Comparison of ENCODE assay signal across 27 cellular contexts in genomic region chr1:109786107-109786470, GRCh38. TPM values are rescaled to one million over a fixed set of nuclear protein-coding genes. Genes with fewer than 3 reads are reported as not detected.
A peak's percentile ranks its signal among the peaks of the same experiment; 100 is the strongest.
DNase-seq lines count a peak whose midpoint lies in the region; ATAC-seq and TF ChIP-seq lines count a peak whose summit lies in the region.
"Had no signal": no experiment of that assay in that cellular context is flagged by ENCODE, and none has a peak within 500 bp of the region (broad histone marks: within the 10 kb centered on the region; RNA-seq: fewer than 3 reads in every experiment).

No MANE protein-coding gene starts in this region.

- no peak overlapping the region for H3K4me3 Mint-ChIP-seq in activated CD4-positive, alpha-beta T cell treated with anti-CD3 and anti-CD28 coated beads, Interleukin-2, amount 10 ng/mL, durations not matched to agents 7 days and 5 days
- H3K4me3 Mint-ChIP-seq in activated T-helper 17 cell treated with anti-CD3 and anti-CD28 coated beads, Interleukin-2, amount 50 U/mL, for 72 hours: no peak overlapping the region
- H3K4me3 Mint-ChIP-seq: activated CD8-positive, alpha-beta memory T cell treated with anti-CD3 and anti-CD28 coated beads, Interleukin-2, amount 10 ng/mL, durations not matched to agents 7 days and 5 days; activated T-cell treated with anti-CD3 and anti-CD28 coated beads, Interleukin-2, amount 50 U/mL, for 72 hours; immature natural killer cell; neural crest cell; stimulated activated naive CD8-positive, alpha-beta T cell treated with anti-CD3 and anti-CD28 coated beads, Interleukin-15, amount 100 ng/mL, for 72 hours; T-helper 1 cell treated with Interleukin-12 subunit alpha and Interleukin-12 subunit beta and Interleukin-4 antibody, amounts not matched to agents 30 μg/mL and 1 μg/mL, for 36 hours had no signal

- no peak overlapping the region for H2AFZ ChIP-seq in PC-9

- peaks cover 41% of the 10 kb centered on the region for H3K4me1 Mint-ChIP-seq in activated CD4-positive, alpha-beta T cell treated with anti-CD3 and anti-CD28 coated beads, Interleukin-2, amount 10 ng/mL, durations not matched to agents 7 days and 5 days
- H3K4me1 Mint-ChIP-seq in activated T-helper 17 cell treated with anti-CD3 and anti-CD28 coated beads, Interleukin-2, amount 50 U/mL, for 72 hours: peaks cover 13% of the 10 kb centered on the region

- intact Hi-C loops in PC-9 (cut with micrococcal nuclease; ENCODE audit: unreplicated experiment): no loop called here
- intact Hi-C loops in lower lobe of right lung (cut with DNase I): no loop called here
- intact Hi-C loops in transverse colon (cut with DNase I; ENCODE audit: low total_unique reads): no loop called here

- 69 to 80% methylated on average over 2 to 5 of the region's 5 CpGs for WGBS in transverse colon (ENCODE audit: low coverage in 1 of 2), 2 donors

- H3K27me3 ChIP-seq in PC-9 (ENCODE audit: insufficient read depth, low read depth): no peaks in the 10 kb centered on the region
- H3K27me3 ChIP-seq in lower lobe of right lung (ENCODE audit: low read depth): no peaks in the 10 kb centered on the region
- no peaks in the 10 kb centered on the region for H3K27me3 ChIP-seq in transverse colon
- H3K27me3 ChIP-seq: adrenal gland, brain microvascular endothelial cell, left lung had no signal

- 0 out of 2 replicates have a peak, but pooled peaks cover 10% of the 10 kb centered on the region for H3K79me2 ChIP-seq in PC-9 (ENCODE audit: low read depth)

- CTCF ChIA-PET in PC-9 (lab: Charles Lee): interaction anchor here (0.7 to 2.0 kb wide), 3 partner anchors 9 to 272 kb away, joined by 3 to 7 read pairs (median 6); partner anchors contain the start of gene AHCYL1
- CTCF ChIA-PET in activated CD4-positive, alpha-beta T cell treated with anti-CD3 and anti-CD28 coated beads, Interleukin-2, amount 10 ng/mL, durations not matched to agents 7 days and 5 days (lab: Charles Lee): interaction anchor here (1.0 to 25.5 kb wide), 6 partner anchors 11 to 197 kb away, joined by 3 to 475 read pairs (median 4); partner anchors contain the start of genes AHCYL1 and GSTM4

- H3K36me3 ChIP-seq in PC-9 (ENCODE audit: low read depth) (no peaks in the 10 kb centered on the region), lower lobe of right lung (no peaks in the 10 kb centered on the region), transverse colon (no peaks in the 10 kb centered on the region)
- H3K36me3 ChIP-seq: adrenal gland, brain microvascular endothelial cell, left lung had no signal

- peaks cover 5% of the 10 kb centered on the region for H3K36me3 Mint-ChIP-seq in activated CD4-positive, alpha-beta T cell treated with anti-CD3 and anti-CD28 coated beads, Interleukin-2, amount 10 ng/mL, durations not matched to agents 7 days and 5 days (ENCODE audit: low read depth)
- H3K36me3 Mint-ChIP-seq in activated T-helper 17 cell treated with anti-CD3 and anti-CD28 coated beads, Interleukin-2, amount 50 U/mL, for 72 hours (ENCODE audit: low read depth): no peaks in the 10 kb centered on the region

- no peak overlapping the region for H3K27ac Mint-ChIP-seq in activated CD4-positive, alpha-beta T cell treated with anti-CD3 and anti-CD28 coated beads, Interleukin-2, amount 10 ng/mL, durations not matched to agents 7 days and 5 days
- H3K27ac Mint-ChIP-seq in activated T-helper 17 cell treated with anti-CD3 and anti-CD28 coated beads, Interleukin-2, amount 50 U/mL, for 72 hours: no peak overlapping the region
- H3K27ac Mint-ChIP-seq: activated CD8-positive, alpha-beta memory T cell treated with anti-CD3 and anti-CD28 coated beads, Interleukin-2, amount 10 ng/mL, durations not matched to agents 7 days and 5 days; activated T-cell treated with anti-CD3 and anti-CD28 coated beads, Interleukin-2, amount 50 U/mL, for 72 hours had no signal

- in situ Hi-C loops in transverse colon (cut with MboI; ENCODE audit: low pct_ligation_motif_present in 1 of 4, low pct_unique_long_range_greater_than_20kb in 1 of 4, low sequenced_read_pairs in 3 of 4): loop anchor here in 1 of 4 donors (25.0 kb wide), 1 partner anchor 126 kb away; the partner anchor contains the start of gene CSF1

- peak overlapping the region; percentile 63 for H3K4me2 ChIP-seq in PC-9

- H3F3A ChIP-seq in PC-9 (ENCODE audit: insufficient read depth, low read depth): peaks cover 59% of the 10 kb centered on the region

- no peaks in the 10 kb centered on the region for H3K9me2 ChIP-seq in PC-9 (ENCODE audit: insufficient read depth)

- H3K4me3 ChIP-seq in PC-9 (no peak overlapping the region), lower lobe of right lung (no peak overlapping the region), transverse colon (no peak overlapping the region)
- H3K4me3 ChIP-seq: adrenal gland, GM12878, left lung, mucosa of descending colon, SK-N-MC had no signal

- BruUV-seq in PC-9 (replicated peaks; lab: Mats Ljungman, UMichigan): no TSS peak

- H3K4me1 ChIP-seq in PC-9 (replicated peaks; ENCODE audit: insufficient read depth) (peaks cover 98% of the 10 kb centered on the region), lower lobe of right lung (peaks cover 54% of the 10 kb centered on the region), transverse colon (peaks cover 11 to 55% (median 26%) of the 10 kb centered on the region in 4 donors)

- TF ChIP-seq CTCF in PC-9 (conservative IDR thresholded peaks at IDR 0.05): no peak
- no peak for TF ChIP-seq CTCF in lower lobe of right lung (IDR thresholded peaks at IDR 0.05)
- no peak for TF ChIP-seq CTCF in transverse colon (IDR thresholded peaks at IDR 0.05)

- H3K27ac ChIP-seq in PC-9: peak overlapping the region; percentile 95
- H3K27ac ChIP-seq in lower lobe of right lung: no peak overlapping the region
- H3K27ac ChIP-seq in transverse colon: peak overlapping the region; percentile 68 to 79 (median 72)
- H3K27ac ChIP-seq: brain microvascular endothelial cell, left lung, SK-N-MC had no signal

- DNase-seq in activated naive CD4-positive, alpha-beta T cell treated with anti-CD3 and anti-CD28 coated beads, Interleukin-2, amount 50 U/mL, for 16 hours: peak; percentile 1
- DNase-seq in activated naive CD4-positive, alpha-beta T cell (lab: John Stamatoyannopoulos, UW): no peak
- DNase-seq in PC-9 (no peak), lower lobe of right lung (peak; percentile 36), transverse colon (peak; percentile 8)
- no peak for DNase-seq in activated CD4-positive, alpha-beta T cell treated with anti-CD3 and anti-CD28 coated beads, Interleukin-2, amount 10 ng/mL, durations not matched to agents 7 days and 5 days
- DNase-seq: activated CD8-positive, alpha-beta memory T cell treated with anti-CD3 and anti-CD28 coated beads, Interleukin-2, amount 10 ng/mL, durations not matched to agents 7 days and 5 days; activated T-cell treated with anti-CD3 and anti-CD28 coated beads, Interleukin-2, amount 50 U/mL, for 72 hours; brain microvascular endothelial cell; effector CD8-positive, alpha-beta T cell; hippocampal formation; immature natural killer cell; Kasumi-1; NCI-H1694; RPMI8226; stimulated activated naive CD8-positive, alpha-beta T cell treated with anti-CD3 and anti-CD28 coated beads, Interleukin-15, amount 100 ng/mL, for 72 hours had no signal

- no peak for TF ChIP-seq POLR2A in transverse colon (IDR thresholded peaks at IDR 0.05)

- H3K9me3 ChIP-seq in PC-9 (ENCODE audit: insufficient read depth, low read depth): peaks cover 3% of the 10 kb centered on the region; the same call in 1 of the 2 replicates
- H3K9me3 ChIP-seq in lower lobe of right lung: peaks cover 3% of the 10 kb centered on the region
- peaks cover 0 to under 1% of the 10 kb centered on the region in 2 donors for H3K9me3 ChIP-seq in transverse colon
- H3K9me3 ChIP-seq: adrenal gland, left lung, mucosa of descending colon had no signal

- H3K9me3 Mint-ChIP-seq in activated CD4-positive, alpha-beta T cell treated with anti-CD3 and anti-CD28 coated beads, Interleukin-2, amount 10 ng/mL, durations not matched to agents 7 days and 5 days: no peaks in the 10 kb centered on the region
- H3K9me3 Mint-ChIP-seq in activated T-helper 17 cell treated with anti-CD3 and anti-CD28 coated beads, Interleukin-2, amount 50 U/mL, for 72 hours: no peaks in the 10 kb centered on the region
- H3K9me3 Mint-ChIP-seq: activated T-cell treated with anti-CD3 and anti-CD28 coated beads, Interleukin-2, amount 50 U/mL, for 72 hours; neural crest cell; stimulated activated naive CD8-positive, alpha-beta T cell treated with anti-CD3 and anti-CD28 coated beads, Interleukin-15, amount 100 ng/mL, for 72 hours had no signal

- POLR2A ChIA-PET in PC-9 (lab: Charles Lee; ENCODE audit: unreplicated experiment): interaction anchor here (0.6 to 0.9 kb wide), 5 partner anchors 9 to 219 kb away, joined by 3 to 25 read pairs (median 5); no protein-coding TSS in a partner anchor
- POLR2A ChIA-PET in activated CD4-positive, alpha-beta T cell treated with anti-CD3 and anti-CD28 coated beads, Interleukin-2, amount 10 ng/mL, durations not matched to agents 7 days and 5 days (lab: Charles Lee): no interaction called here

- no peaks in the 10 kb centered on the region for H3K27me3 Mint-ChIP-seq in activated CD4-positive, alpha-beta T cell treated with anti-CD3 and anti-CD28 coated beads, Interleukin-2, amount 10 ng/mL, durations not matched to agents 7 days and 5 days
- H3K27me3 Mint-ChIP-seq in activated T-helper 17 cell treated with anti-CD3 and anti-CD28 coated beads, Interleukin-2, amount 50 U/mL, for 72 hours: no peaks in the 10 kb centered on the region
- H3K27me3 Mint-ChIP-seq: activated CD8-positive, alpha-beta memory T cell treated with anti-CD3 and anti-CD28 coated beads, Interleukin-2, amount 10 ng/mL, durations not matched to agents 7 days and 5 days; stimulated activated naive CD8-positive, alpha-beta T cell treated with anti-CD3 and anti-CD28 coated beads, Interleukin-15, amount 100 ng/mL, for 72 hours had no signal

- TF ChIP-seq EP300 in transverse colon (IDR thresholded peaks at IDR 0.05; ENCODE audit: low read depth): no peak

- H4K20me1 ChIP-seq in PC-9 (ENCODE audit: insufficient read depth): no peaks in the 10 kb centered on the region

- ATAC-seq in lower lobe of right lung (no peak), GM21360 (IDR thresholded peaks at IDR 0.05; ENCODE audit: unreplicated experiment) (no peak)
- no peak for ATAC-seq in activated T-helper 17 cell treated with anti-CD3 and anti-CD28 coated beads, Interleukin-2, amount 50 U/mL, for 72 hours (replicated peaks)
- ATAC-seq: activated CD8-positive, alpha-beta memory T cell treated with anti-CD3 and anti-CD28 coated beads, Interleukin-2, amount 10 ng/mL, durations not matched to agents 7 days and 5 days; activated T-cell treated with anti-CD3 and anti-CD28 coated beads, Interleukin-2, amount 50 U/mL, for 72 hours; GM12878; stimulated activated naive CD8-positive, alpha-beta T cell treated with anti-CD3 and anti-CD28 coated beads, Interleukin-15, amount 100 ng/mL, for 72 hours had no signal

RNA-seq across cellular contexts. Expression of gene EPS8L3, which starts 22.4 kb away (rescaled TPM):
- total RNA-seq in PC-9 (2021) (0.68 and 1.2 TPM in 2 replicates), lower lobe of right lung (not detected), transverse colon (100 to 1,000 TPM; 228 to 468 (median 363) TPM)
- not detected for total RNA-seq in activated CD4-positive, alpha-beta T cell treated with anti-CD3 and anti-CD28 coated beads, Interleukin-2, amount 10 ng/mL, durations not matched to agents 7 days and 5 days
- not detected for total RNA-seq in activated T-helper 17 cell treated with anti-CD3 and anti-CD28 coated beads, Interleukin-2, amount 50 U/mL, for 72 hours
- total RNA-seq: activated CD8-positive, alpha-beta memory T cell treated with anti-CD3 and anti-CD28 coated beads, Interleukin-2, amount 10 ng/mL, durations not matched to agents 7 days and 5 days; activated T-cell treated with anti-CD3 and anti-CD28 coated beads, Interleukin-2, amount 50 U/mL, for 72 hours; frontal cortex; GM12878; H7; left lung; neural crest cell had no signal

RNA-seq across cellular contexts. Expression of gene GSTM3, which starts 45.3 kb away (rescaled TPM):
- total RNA-seq in PC-9 (2021) (101 and 110 TPM in 2 replicates), lower lobe of right lung (18.5 TPM), transverse colon (10 to 100 TPM in 3 of 4 donors, 1 to 10 TPM in 1; 8.2 to 34.1 (median 24.3) TPM)
- 1 to 10 TPM; 6.3 to 8.2 TPM for total RNA-seq in activated CD4-positive, alpha-beta T cell treated with anti-CD3 and anti-CD28 coated beads, Interleukin-2, amount 10 ng/mL, durations not matched to agents 7 days and 5 days
- 10 to 100 TPM in 1 of 2 donors, 1 to 10 TPM in 1; 8.9 to 30.2 TPM for total RNA-seq in activated T-helper 17 cell treated with anti-CD3 and anti-CD28 coated beads, Interleukin-2, amount 50 U/mL, for 72 hours
- total RNA-seq: GM12878 had no signal

Comparison
In these comparisons a context has a peak if more than half of its experiments do, and no peak if none do; other contexts are left out.
1. DNase-seq: peak in activated naive CD4-positive, alpha-beta T cell treated with anti-CD3 and anti-CD28 coated beads, Interleukin-2, amount 50 U/mL, for 16 hours (single experiment), lower lobe of right lung (single experiment) and transverse colon (single experiment); none in activated naive CD4-positive, alpha-beta T cell (0 of 4), PC-9 (0 of 2) and activated CD4-positive, alpha-beta T cell treated with anti-CD3 and anti-CD28 coated beads, Interleukin-2, amount 10 ng/mL, durations not matched to agents 7 days and 5 days (single experiment).
2. RNA of gene EPS8L3, which starts 22.4 kb away (total RNA-seq): 228 to 468 TPM in transverse colon; 0.68 to 1.2 TPM in PC-9, not detected in lower lobe of right lung (single experiment), not detected in activated CD4-positive, alpha-beta T cell treated with anti-CD3 and anti-CD28 coated beads, Interleukin-2, amount 10 ng/mL, durations not matched to agents 7 days and 5 days and not detected in activated T-helper 17 cell treated with anti-CD3 and anti-CD28 coated beads, Interleukin-2, amount 50 U/mL, for 72 hours; every median in the first group is over 100 times any median in the second.